Comparison of ENCODE assay signal across 1 cellular context in genomic region chr20:37411408-37412306, GRCh38.
TF ChIP-seq lines count a peak whose summit lies in the region.

No MANE protein-coding gene starts in this region.

TF ChIP-seq in GM23338, 12 proteins besides CTCF, POLR2A, EP300 and RAD21 (continued from another document):
- TF ChIP-seq ZNF462 (CRISPR knock-in tag; IDR thresholded peaks at IDR 0.05) (no peak), EZH2phosphoT487 (IDR thresholded peaks at IDR 0.05; ENCODE audit: unreplicated experiment) (no peak), STAT1 (IDR thresholded peaks at IDR 0.05; ENCODE audit: unreplicated experiment) (no peak)
TF ChIP-seq in GM23338: peak in this region for 0.
